ENCODE assay signal across 8 cellular contexts in the genomic region with DNA sequence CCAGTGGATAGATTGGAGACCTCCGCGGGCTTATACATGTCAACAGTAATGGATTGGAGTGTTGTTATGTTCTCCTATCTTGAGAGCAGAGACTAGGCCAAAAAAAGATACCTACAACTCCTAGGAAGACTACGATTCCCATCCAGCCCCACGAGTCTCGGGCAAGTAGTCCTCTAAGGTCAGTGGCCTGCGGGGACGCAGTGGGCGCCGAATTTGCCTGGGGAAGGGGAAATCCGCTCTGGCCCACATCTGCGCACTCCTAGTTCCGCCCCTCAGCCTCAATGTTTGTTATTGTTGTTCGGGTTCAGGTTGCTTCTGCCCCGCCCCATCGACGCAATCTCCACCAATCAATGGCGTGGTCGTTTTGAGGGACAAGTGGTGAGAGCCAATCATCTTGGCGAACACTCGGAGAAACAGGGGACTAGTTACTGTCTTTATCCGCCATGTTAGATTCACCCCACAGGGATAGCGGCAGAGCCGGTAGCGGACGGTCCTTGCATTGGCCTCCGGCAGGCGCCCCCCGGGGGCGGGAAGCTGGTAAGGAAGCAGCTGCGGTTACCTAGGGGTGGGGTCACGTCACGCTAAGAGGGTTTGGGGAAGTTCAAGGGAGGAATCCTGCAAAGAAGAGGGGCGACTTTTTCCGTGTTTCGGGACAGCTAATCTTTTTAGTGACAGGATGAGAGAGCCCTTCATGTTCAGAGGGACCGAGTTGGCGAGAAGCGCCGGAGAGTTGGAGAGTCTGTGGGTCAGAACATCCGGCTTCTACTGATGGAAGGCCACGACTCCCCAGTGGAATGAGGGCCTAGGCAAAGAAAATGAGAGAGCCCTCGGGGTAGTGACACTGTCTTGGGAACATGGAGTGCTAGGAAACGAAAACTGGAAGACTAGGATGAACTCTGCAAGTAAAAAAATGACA. TPM values are rescaled to one million over a fixed set of nuclear protein-coding genes. Genes with fewer than 3 reads are reported as not detected.
DNase-seq lines count a peak whose midpoint lies in the region; ATAC-seq and TF ChIP-seq lines count a peak whose summit lies in the region.

A gene with protein sequence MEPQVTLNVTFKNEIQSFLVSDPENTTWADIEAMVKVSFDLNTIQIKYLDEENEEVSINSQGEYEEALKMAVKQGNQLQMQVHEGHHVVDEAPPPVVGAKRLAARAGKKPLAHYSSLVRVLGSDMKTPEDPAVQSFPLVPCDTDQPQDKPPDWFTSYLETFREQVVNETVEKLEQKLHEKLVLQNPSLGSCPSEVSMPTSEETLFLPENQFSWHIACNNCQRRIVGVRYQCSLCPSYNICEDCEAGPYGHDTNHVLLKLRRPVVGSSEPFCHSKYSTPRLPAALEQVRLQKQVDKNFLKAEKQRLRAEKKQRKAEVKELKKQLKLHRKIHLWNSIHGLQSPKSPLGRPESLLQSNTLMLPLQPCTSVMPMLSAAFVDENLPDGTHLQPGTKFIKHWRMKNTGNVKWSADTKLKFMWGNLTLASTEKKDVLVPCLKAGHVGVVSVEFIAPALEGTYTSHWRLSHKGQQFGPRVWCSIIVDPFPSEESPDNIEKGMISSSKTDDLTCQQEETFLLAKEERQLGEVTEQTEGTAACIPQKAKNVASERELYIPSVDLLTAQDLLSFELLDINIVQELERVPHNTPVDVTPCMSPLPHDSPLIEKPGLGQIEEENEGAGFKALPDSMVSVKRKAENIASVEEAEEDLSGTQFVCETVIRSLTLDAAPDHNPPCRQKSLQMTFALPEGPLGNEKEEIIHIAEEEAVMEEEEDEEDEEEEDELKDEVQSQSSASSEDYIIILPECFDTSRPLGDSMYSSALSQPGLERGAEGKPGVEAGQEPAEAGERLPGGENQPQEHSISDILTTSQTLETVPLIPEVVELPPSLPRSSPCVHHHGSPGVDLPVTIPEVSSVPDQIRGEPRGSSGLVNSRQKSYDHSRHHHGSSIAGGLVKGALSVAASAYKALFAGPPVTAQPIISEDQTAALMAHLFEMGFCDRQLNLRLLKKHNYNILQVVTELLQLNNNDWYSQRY (plus strand): TSS at position 449 of the 916 bp plus-strand sequence. CDS start 4,586 bp downstream, outside the sequence.

- H3K27me3 Mint-ChIP-seq in immature natural killer cell (ENCODE audit: low read depth in 3 of 3): no peaks in the 10 kb centered on the region

- peaks cover 0 to 10% (median 0%) of the 10 kb centered on the region in 3 donors for H3K36me3 Mint-ChIP-seq in immature natural killer cell

- in situ Hi-C loops in GM18951 (cut with MboI; ENCODE audit: low sequenced_read_pairs, unreplicated experiment): no loop called here

- H3K27ac Mint-ChIP-seq in immature natural killer cell: no peak within 1 kb of the TSS

- H3K4me3 ChIP-seq in WI38 (ENCODE audit: low read depth, low read length): peak within 1 kb of the TSS; percentile 66
- peak within 1 kb of the TSS; percentile 88 for H3K4me3 ChIP-seq in cardiac fibroblast (replicated peaks in 1 of 2; ENCODE audit: low read depth in 2 of 2, low read length in 2 of 2)

- peak; percentile 78 for ATAC-seq in HG03175 (IDR thresholded peaks at IDR 0.05; ENCODE audit: unreplicated experiment)

- TF ChIP-seq POLR2A in GM18951 (IDR thresholded peaks at IDR 0.05; ENCODE audit: extremely low read depth, insufficient read depth, insufficient read length): peak; percentile 71

- no peak within 1 kb of the TSS for H3K4me3 Mint-ChIP-seq in immature natural killer cell

- no peaks in the 10 kb centered on the region for H3K9me3 Mint-ChIP-seq in immature natural killer cell

- DNase-seq in AG09319 (ENCODE audit: extremely low read depth, low read depth) (peak; percentile 97), NCI-H2227 treated with DMSO at 0.1 percent for 48 hours (lab: John Stamatoyannopoulos, UW) (peak; percentile 96), cardiac fibroblast (ENCODE audit: low read depth in 2 of 2) (peak; percentile 98 to 99), immature natural killer cell (peak; percentile 98), smooth muscle cell of the brain vasculature (ENCODE audit: low read depth, low spot score) (peak; percentile 94)

- TF ChIP-seq CTCF in AG09319 (IDR thresholded peaks at IDR 0.05; ENCODE audit: low read depth, low read length) (peak; percentile 7; the same call in 1 of the 2 replicates), WI38 (IDR thresholded peaks at IDR 0.05; ENCODE audit: low read depth, low read length) (no peak), cardiac fibroblast (IDR thresholded peaks at IDR 0.05; ENCODE audit: low read depth, low read length) (no peak)

- H3K4me1 Mint-ChIP-seq in immature natural killer cell: peaks cover 19 to 28% of the 10 kb centered on the region in 2 donors

RNA-seq across cellular contexts. Expression of the gene that starts here (rescaled TPM):
- polyA plus RNA-seq in immature natural killer cell: 10 to 100 TPM; 59.3 to 96.7 (median 78.5) TPM

Comparison
In these comparisons a context has a peak if more than half of its experiments do, and no peak if none do; other contexts are left out.
1. Peak in every context shown above with its lines: DNase-seq, ATAC-seq and H3K4me3 ChIP-seq.